ENCODE assay signal across 23 cellular contexts in the genomic region with DNA sequence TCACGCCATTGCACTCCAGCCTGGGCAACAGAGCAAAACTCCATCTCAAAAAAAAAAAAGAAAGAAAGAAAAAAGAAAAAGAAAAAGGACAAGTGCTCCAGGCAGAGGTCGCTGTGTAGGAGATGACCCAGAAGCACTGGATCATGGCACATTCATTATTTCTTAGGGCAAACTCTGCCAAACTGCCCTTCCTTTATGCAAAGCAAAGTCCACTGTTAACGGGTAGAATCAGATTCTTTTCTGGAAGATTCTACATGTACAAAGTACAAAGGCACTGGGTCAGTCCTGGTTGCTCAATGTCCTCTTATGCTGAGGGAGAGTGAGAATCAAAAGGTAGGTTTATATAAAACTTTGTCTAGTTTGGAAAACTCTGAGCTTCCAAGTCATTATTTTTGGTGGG.
"Had no signal": no experiment of that assay in that cellular context is flagged by ENCODE, and none has a peak within 500 bp of the region (broad histone marks: within the 10 kb centered on the region; RNA-seq: fewer than 3 reads in every experiment).

No MANE protein-coding gene starts in this region.

- H3K4me3 Mint-ChIP-seq: immature natural killer cell; memory B cell; naive thymus-derived CD4-positive, alpha-beta T cell; natural killer cell treated with Interleukin-12 subunit alpha and Interleukin-12 subunit beta and Interleukin-15 and Interleukin-18, amount 100 ng/mL, for 72 hours; stimulated activated memory B cell treated with anti-CD40 and anti-IgM and Interleukin-4, amounts not matched to agents 10 μg/mL and 1 μg/mL and 100 μg/mL, for 72 hours; stimulated activated naive CD8-positive, alpha-beta T cell treated with anti-CD3 and anti-CD28 coated beads, Interleukin-15, amount 100 ng/mL, for 72 hours; type B pancreatic cell had no signal

- H3K4me1 ChIP-seq: heart left ventricle, left lung, tibial nerve, uterus had no signal

- H3K36me3 ChIP-seq: left lung, ovary, sigmoid colon, uterus had no signal

- H3K4me3 ChIP-seq: heart left ventricle, left lung, mucosa of descending colon, ovary, sigmoid colon, smooth muscle cell, tibial nerve, uterus had no signal

- DNase-seq: heart left ventricle; immature natural killer cell; left lung; mucosa of descending colon; naive thymus-derived CD4-positive, alpha-beta T cell; ovary; right cardiac atrium; sigmoid colon; stimulated activated CD4-positive, alpha-beta T cell treated with anti-CD3 and anti-CD28 coated beads, Interleukin-1b, Interleukin-23, amount 100 ng/mL, for 48 hours; stimulated activated CD4-positive, alpha-beta T cell treated with anti-CD3 and anti-CD28 coated beads, Interleukin-2, amount 100 ng/mL, for 48 hours; stimulated activated CD4-positive, alpha-beta T cell treated with anti-CD3 and anti-CD28 coated beads, Interleukin-4, amount 100 ng/mL, for 4 hours; stimulated activated CD8-positive, alpha-beta memory T cell treated with anti-CD3 and anti-CD28 coated beads, Interleukin-4, amount 100 ng/mL, for 48 hours; stimulated activated naive CD4-positive, alpha-beta T cell treated with Interleukin-2 at 50 U/mL for 16 hours; stimulated activated naive CD8-positive, alpha-beta T cell treated with anti-CD3 and anti-CD28 coated beads, Interleukin-15, amount 100 ng/mL, for 72 hours; uterus had no signal

- H3K27ac ChIP-seq: heart left ventricle, left lung, ovary, sigmoid colon, tibial nerve, uterus had no signal

- H3K4me1 Mint-ChIP-seq: immature natural killer cell; memory B cell; naive thymus-derived CD4-positive, alpha-beta T cell; stimulated activated memory B cell treated with anti-CD40 and anti-IgM and Interleukin-4, amounts not matched to agents 10 μg/mL and 1 μg/mL and 100 μg/mL, for 72 hours; stimulated activated naive CD8-positive, alpha-beta T cell treated with anti-CD3 and anti-CD28 coated beads, Interleukin-15, amount 100 ng/mL, for 72 hours had no signal

- ATAC-seq: heart left ventricle; left lung; mucosa of descending colon; naive thymus-derived CD4-positive, alpha-beta T cell; natural killer cell treated with Interleukin-12 subunit alpha and Interleukin-12 subunit beta and Interleukin-15 and Interleukin-18, amount 100 ng/mL, for 72 hours; right cardiac atrium; stimulated activated memory B cell treated with anti-CD40 and anti-IgM and Interleukin-4, amounts not matched to agents 10 μg/mL and 1 μg/mL and 100 μg/mL, for 72 hours; stimulated activated naive CD8-positive, alpha-beta T cell treated with anti-CD3 and anti-CD28 coated beads, Interleukin-15, amount 100 ng/mL, for 72 hours had no signal

- H3K9me3 ChIP-seq: heart left ventricle, left lung, mucosa of descending colon, ovary, sigmoid colon, tibial nerve, uterus had no signal

- FAIRE-seq: islet of Langerhans had no signal

- H3K27me3 Mint-ChIP-seq: natural killer cell treated with Interleukin-12 subunit alpha and Interleukin-12 subunit beta and Interleukin-15 and Interleukin-18, amount 100 ng/mL, for 72 hours; progenitor cell of endocrine pancreas; stimulated activated memory B cell treated with anti-CD40 and anti-IgM and Interleukin-4, amounts not matched to agents 10 μg/mL and 1 μg/mL and 100 μg/mL, for 72 hours; type B pancreatic cell had no signal

- H3K9me3 Mint-ChIP-seq: memory B cell; natural killer cell treated with Interleukin-12 subunit alpha and Interleukin-12 subunit beta and Interleukin-15 and Interleukin-18, amount 100 ng/mL, for 72 hours; stimulated activated memory B cell treated with anti-CD40 and anti-IgM and Interleukin-4, amounts not matched to agents 10 μg/mL and 1 μg/mL and 100 μg/mL, for 72 hours; stimulated activated naive CD8-positive, alpha-beta T cell treated with anti-CD3 and anti-CD28 coated beads, Interleukin-15, amount 100 ng/mL, for 72 hours; type B pancreatic cell had no signal

- H3K27ac Mint-ChIP-seq: immature natural killer cell; memory B cell; naive thymus-derived CD4-positive, alpha-beta T cell; natural killer cell treated with Interleukin-12 subunit alpha and Interleukin-12 subunit beta and Interleukin-15 and Interleukin-18, amount 100 ng/mL, for 72 hours; stimulated activated memory B cell treated with anti-CD40 and anti-IgM and Interleukin-4, amounts not matched to agents 10 μg/mL and 1 μg/mL and 100 μg/mL, for 72 hours; stimulated activated naive CD8-positive, alpha-beta T cell treated with anti-CD3 and anti-CD28 coated beads, Interleukin-15, amount 100 ng/mL, for 72 hours; type B pancreatic cell had no signal

- H3K36me3 Mint-ChIP-seq: immature natural killer cell; memory B cell; naive thymus-derived CD4-positive, alpha-beta T cell; natural killer cell treated with Interleukin-12 subunit alpha and Interleukin-12 subunit beta and Interleukin-15 and Interleukin-18, amount 100 ng/mL, for 72 hours; stimulated activated memory B cell treated with anti-CD40 and anti-IgM and Interleukin-4, amounts not matched to agents 10 μg/mL and 1 μg/mL and 100 μg/mL, for 72 hours had no signal

- H3K27me3 ChIP-seq: heart left ventricle, left lung, ovary, sigmoid colon, tibial nerve, uterus had no signal
